In the genomic region with DNA sequence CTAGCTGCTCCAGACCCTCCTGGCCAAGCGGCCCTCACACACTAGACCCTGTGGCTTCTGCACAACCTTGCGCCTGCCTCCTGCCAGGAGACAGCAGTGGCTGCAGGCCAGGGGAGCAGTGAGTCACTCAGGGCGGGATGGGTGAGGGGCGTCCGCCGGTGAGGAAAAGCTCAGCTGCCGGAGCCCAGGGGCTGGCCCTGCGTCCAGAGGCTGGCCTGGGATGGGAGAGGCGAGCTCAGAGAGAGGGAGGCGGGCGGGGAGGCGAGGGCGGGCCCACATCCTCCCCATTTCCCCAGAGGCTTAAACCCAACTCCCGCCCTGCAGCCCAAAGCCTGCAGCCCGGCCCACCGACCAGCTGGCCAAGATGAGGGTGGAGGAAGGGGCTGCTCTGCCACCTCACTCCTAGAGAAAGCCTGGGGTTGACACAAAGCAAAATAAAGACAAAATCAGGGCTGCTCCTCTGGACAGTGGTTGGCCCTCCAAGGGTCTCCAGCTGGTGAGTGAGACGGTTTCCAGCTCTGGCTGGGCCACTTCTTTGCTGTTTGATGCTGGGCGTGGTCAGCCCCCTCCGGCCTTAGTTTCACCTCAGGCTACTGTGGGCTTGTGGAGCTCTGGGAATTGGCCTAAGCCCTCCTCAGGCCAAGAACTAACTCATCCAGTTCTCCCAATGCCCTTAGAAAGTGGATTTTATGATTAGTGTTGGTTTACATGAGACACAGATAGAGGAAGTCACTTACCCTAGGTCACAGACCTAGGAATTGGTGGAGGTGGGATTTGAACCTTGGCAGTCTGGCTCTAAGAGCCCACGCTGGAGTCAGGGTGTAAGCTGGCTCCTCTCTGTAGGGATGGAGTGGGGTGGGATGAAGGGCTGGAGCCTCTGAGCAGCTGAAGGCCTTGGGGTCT, we compare ENCODE assay signal across 1 cellular context.
TF ChIP-seq lines count a peak whose summit lies in the region.

No MANE protein-coding gene starts in this region.

TF ChIP-seq in SK-N-SH, 30 proteins besides CTCF, POLR2A, EP300 and RAD21 (continued from another document):
- TF ChIP-seq, protein P1, sequence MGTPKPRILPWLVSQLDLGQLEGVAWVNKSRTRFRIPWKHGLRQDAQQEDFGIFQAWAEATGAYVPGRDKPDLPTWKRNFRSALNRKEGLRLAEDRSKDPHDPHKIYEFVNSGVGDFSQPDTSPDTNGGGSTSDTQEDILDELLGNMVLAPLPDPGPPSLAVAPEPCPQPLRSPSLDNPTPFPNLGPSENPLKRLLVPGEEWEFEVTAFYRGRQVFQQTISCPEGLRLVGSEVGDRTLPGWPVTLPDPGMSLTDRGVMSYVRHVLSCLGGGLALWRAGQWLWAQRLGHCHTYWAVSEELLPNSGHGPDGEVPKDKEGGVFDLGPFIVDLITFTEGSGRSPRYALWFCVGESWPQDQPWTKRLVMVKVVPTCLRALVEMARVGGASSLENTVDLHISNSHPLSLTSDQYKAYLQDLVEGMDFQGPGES (IDR thresholded peaks at IDR 0.05; ENCODE audit: low read depth, low read length) = no peak
- TF ChIP-seq YY1 (IDR thresholded peaks at IDR 0.05; ENCODE audit: low read depth) = no peak
- peak; percentile 47; the same call in 1 of the 2 replicates for TF ChIP-seq MXI1 (IDR thresholded peaks at IDR 0.05; ENCODE audit: low read depth, low read length)
- no peak for TF ChIP-seq FOXJ3 (CRISPR knock-in tag; IDR thresholded peaks at IDR 0.05)
- TF ChIP-seq, protein P2, sequence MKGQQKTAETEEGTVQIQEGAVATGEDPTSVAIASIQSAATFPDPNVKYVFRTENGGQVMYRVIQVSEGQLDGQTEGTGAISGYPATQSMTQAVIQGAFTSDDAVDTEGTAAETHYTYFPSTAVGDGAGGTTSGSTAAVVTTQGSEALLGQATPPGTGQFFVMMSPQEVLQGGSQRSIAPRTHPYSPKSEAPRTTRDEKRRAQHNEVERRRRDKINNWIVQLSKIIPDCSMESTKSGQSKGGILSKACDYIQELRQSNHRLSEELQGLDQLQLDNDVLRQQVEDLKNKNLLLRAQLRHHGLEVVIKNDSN (IDR thresholded peaks at IDR 0.05; ENCODE audit: borderline replicate concordance, low read depth) = 0 out of 2 replicates have a peak, but pooled peaks have one; percentile 17
- TF ChIP-seq SMC3 (IDR thresholded peaks at IDR 0.05; ENCODE audit: low read depth, low read length) = peak; percentile 26; the same call in 1 of the 2 replicates
- TF ChIP-seq RXRA (IDR thresholded peaks at IDR 0.05; ENCODE audit: borderline replicate concordance, low read depth) = no peak
- TF ChIP-seq, protein P3, sequence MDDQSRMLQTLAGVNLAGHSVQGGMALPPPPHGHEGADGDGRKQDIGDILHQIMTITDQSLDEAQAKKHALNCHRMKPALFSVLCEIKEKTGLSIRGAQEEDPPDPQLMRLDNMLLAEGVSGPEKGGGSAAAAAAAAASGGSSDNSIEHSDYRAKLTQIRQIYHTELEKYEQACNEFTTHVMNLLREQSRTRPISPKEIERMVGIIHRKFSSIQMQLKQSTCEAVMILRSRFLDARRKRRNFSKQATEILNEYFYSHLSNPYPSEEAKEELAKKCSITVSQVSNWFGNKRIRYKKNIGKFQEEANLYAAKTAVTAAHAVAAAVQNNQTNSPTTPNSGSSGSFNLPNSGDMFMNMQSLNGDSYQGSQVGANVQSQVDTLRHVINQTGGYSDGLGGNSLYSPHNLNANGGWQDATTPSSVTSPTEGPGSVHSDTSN (IDR thresholded peaks at IDR 0.05) = peak; percentile 45; the same call in 1 of the 2 replicates
- no peak; the same call in 1 of the 2 replicates for TF ChIP-seq JUND (IDR thresholded peaks at IDR 0.05)
- peak; percentile 89 for TF ChIP-seq NFIC (IDR thresholded peaks at IDR 0.05; ENCODE audit: borderline replicate concordance)
- TF ChIP-seq FOXM1 (IDR thresholded peaks at IDR 0.05; ENCODE audit: low read depth) = no peak
- peak; percentile 77; the same call in 1 of the 2 replicates for TF ChIP-seq TCF12 (IDR thresholded peaks at IDR 0.05)
- TF ChIP-seq TAF1 (IDR thresholded peaks at IDR 0.05; ENCODE audit: borderline replicate concordance, low read depth, low read length) = peak; percentile 35; the same call in 1 of the 2 replicates
